Comparison of ENCODE assay signal across 19 cellular contexts in the genomic region with DNA sequence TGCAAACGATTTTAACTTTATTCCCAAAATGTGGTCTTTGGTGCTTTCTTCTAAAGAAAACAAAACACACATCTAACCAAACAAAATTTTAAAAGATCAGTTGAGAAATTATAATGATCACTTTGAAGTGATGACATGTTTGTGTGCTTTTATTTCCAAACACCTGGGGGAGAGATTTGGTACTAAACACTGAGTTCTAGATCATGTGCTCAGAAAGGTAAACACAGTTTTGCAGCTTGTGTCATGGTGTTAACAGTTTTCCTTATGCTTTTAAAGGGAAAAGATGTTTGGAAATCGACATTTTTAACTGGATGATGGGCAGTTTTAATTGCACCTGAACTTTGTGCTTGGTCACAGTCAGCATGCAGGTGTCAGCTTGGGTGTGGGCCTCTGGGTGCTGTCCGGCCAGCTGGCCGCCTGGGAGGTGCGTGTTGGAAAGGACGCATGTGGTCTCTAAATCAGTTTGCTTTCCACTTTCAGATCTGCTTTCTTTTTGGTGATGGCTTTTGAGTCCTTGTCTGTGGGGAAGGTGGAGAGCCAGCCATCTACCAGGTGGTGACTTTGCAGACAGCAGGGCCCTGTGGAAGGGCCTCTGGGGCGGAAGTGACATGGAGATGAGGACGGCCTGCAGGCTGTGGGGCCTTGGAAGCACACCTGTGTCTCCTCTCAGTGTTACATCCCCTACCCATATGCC. TPM values are rescaled to one million over a fixed set of nuclear protein-coding genes. Genes with fewer than 3 reads are reported as not detected.
DNase-seq lines count a peak whose midpoint lies in the region; ATAC-seq, FAIRE-seq and TF ChIP-seq lines count a peak whose summit lies in the region.
"Had no signal": no experiment of that assay in that cellular context is flagged by ENCODE, and none has a peak within 500 bp of the region (broad histone marks: within the 10 kb centered on the region; RNA-seq: fewer than 3 reads in every experiment).

No MANE protein-coding gene starts in this region.

- no peak overlapping the region for H2AFZ ChIP-seq in MM.1S (ENCODE audit: low read length)

- H3K27ac ChIP-seq in MM.1S (ENCODE audit: low read length) (peak overlapping the region; percentile 92), stomach (no peak overlapping the region), right cardiac atrium (ENCODE audit: low read length) (no peak overlapping the region)
- H3K27ac ChIP-seq: brain microvascular endothelial cell, esophagus squamous epithelium, SJCRH30 had no signal

- H3K9me2 ChIP-seq in MM.1S (replicated peaks; ENCODE audit: insufficient read depth, low read length): no peaks in the 10 kb centered on the region

- POLR2A ChIA-PET in activated CD4-positive, alpha-beta T cell treated with anti-CD3 and anti-CD28 coated beads, Interleukin-2, amount 10 ng/mL, durations not matched to agents 7 days and 5 days (lab: Charles Lee): no interaction called here

- H3K79me2 ChIP-seq in MM.1S (ENCODE audit: low read length): peaks cover 9% of the 10 kb centered on the region; the same call in 1 of the 2 replicates

- H3K4me1 ChIP-seq in MM.1S (ENCODE audit: low read length) (peaks cover 17% of the 10 kb centered on the region), stomach (peaks cover 0 to 4% (median 0%) of the 10 kb centered on the region in 4 donors), right cardiac atrium (ENCODE audit: control insufficient read depth, insufficient read depth, low read length) (peaks cover 3% of the 10 kb centered on the region)
- H3K4me1 ChIP-seq: SJCRH30 had no signal

- peaks cover 29% of the 10 kb centered on the region for H3K36me3 Mint-ChIP-seq in activated naive CD4-positive, alpha-beta T cell treated with anti-CD3 and anti-CD28 coated beads, Interleukin-2, amount 50 U/mL, for 24 hours
- H3K36me3 Mint-ChIP-seq in activated CD4-positive, alpha-beta T cell treated with anti-CD3 and anti-CD28 coated beads, Interleukin-2, amount 10 ng/mL, durations not matched to agents 7 days and 5 days (ENCODE audit: low read depth): peaks cover 87% of the 10 kb centered on the region
- H3K36me3 Mint-ChIP-seq in HFFc6 (ENCODE audit: low read depth): peaks cover 12% of the 10 kb centered on the region

- H3K4me1 Mint-ChIP-seq in activated naive CD4-positive, alpha-beta T cell treated with anti-CD3 and anti-CD28 coated beads, Interleukin-2, amount 50 U/mL, for 24 hours: peaks cover 79% of the 10 kb centered on the region
- peaks cover 57% of the 10 kb centered on the region for H3K4me1 Mint-ChIP-seq in activated CD4-positive, alpha-beta T cell treated with anti-CD3 and anti-CD28 coated beads, Interleukin-2, amount 10 ng/mL, durations not matched to agents 7 days and 5 days
- peaks cover 7% of the 10 kb centered on the region for H3K4me1 Mint-ChIP-seq in HFFc6 (ENCODE audit: low read depth)

- TF ChIP-seq CTCF in MM.1S (IDR thresholded peaks at IDR 0.05; ENCODE audit: low read length) (no peak), stomach (IDR thresholded peaks at IDR 0.05) (no peak), HFFc6 (IDR thresholded peaks at IDR 0.05) (no peak)

- no peaks in the 10 kb centered on the region for H4K20me1 ChIP-seq in MM.1S (ENCODE audit: insufficient read depth, low read length)

- DNase-seq in activated naive CD4-positive, alpha-beta T cell (lab: John Stamatoyannopoulos, UW): no peak
- DNase-seq in MM.1S (peak; percentile 81), stomach (peak; percentile 20), HFFc6 (no peak), right cardiac atrium (no peak)
- DNase-seq in activated CD4-positive, alpha-beta T cell treated with anti-CD3 and anti-CD28 coated beads, Interleukin-2, amount 10 ng/mL, durations not matched to agents 7 days and 5 days: no peak
- DNase-seq: brain microvascular endothelial cell, COR-L47, esophagus squamous epithelium, immature natural killer cell, NCI-H2081, NCI-H526, PC-3, retina, SJCRH30, T-helper 9 cell had no signal

- CTCF ChIA-PET in activated CD4-positive, alpha-beta T cell treated with anti-CD3 and anti-CD28 coated beads, Interleukin-2, amount 10 ng/mL, durations not matched to agents 7 days and 5 days (lab: Charles Lee): no interaction called here

- peak overlapping the region; percentile 74 for H3K27ac Mint-ChIP-seq in activated naive CD4-positive, alpha-beta T cell treated with anti-CD3 and anti-CD28 coated beads, Interleukin-2, amount 50 U/mL, for 24 hours
- H3K27ac Mint-ChIP-seq in activated CD4-positive, alpha-beta T cell treated with anti-CD3 and anti-CD28 coated beads, Interleukin-2, amount 10 ng/mL, durations not matched to agents 7 days and 5 days: no peak overlapping the region
- no peak overlapping the region for H3K27ac Mint-ChIP-seq in HFFc6

- H3K4me3 ChIP-seq in MM.1S (ENCODE audit: low read length) (peak overlapping the region; percentile 20; the same call in 1 of the 2 replicates), stomach (no peak overlapping the region), right cardiac atrium (ENCODE audit: low read length) (no peak overlapping the region)
- H3K4me3 ChIP-seq: esophagus squamous epithelium, SJCRH30 had no signal

- peak overlapping the region; percentile 38 for H3K4me2 ChIP-seq in MM.1S (ENCODE audit: low read depth, low read length)

- no peak overlapping the region for H3K4me3 Mint-ChIP-seq in activated naive CD4-positive, alpha-beta T cell treated with anti-CD3 and anti-CD28 coated beads, Interleukin-2, amount 50 U/mL, for 24 hours
- H3K4me3 Mint-ChIP-seq in activated CD4-positive, alpha-beta T cell treated with anti-CD3 and anti-CD28 coated beads, Interleukin-2, amount 10 ng/mL, durations not matched to agents 7 days and 5 days: no peak overlapping the region
- no peak overlapping the region for H3K4me3 Mint-ChIP-seq in HFFc6
- H3K4me3 Mint-ChIP-seq: neural crest cell had no signal

- no peak for TF ChIP-seq EP300 in stomach (IDR thresholded peaks at IDR 0.05)

- WGBS in stomach, 5 donors: 69 to 82% (median 79%) methylated on average over 8 of the region's 8 CpGs
- WGBS in right cardiac atrium: 86% methylated on average over 8 of the region's 8 CpGs

- H3F3A ChIP-seq in MM.1S (ENCODE audit: insufficient read depth, low read length): peaks cover 18% of the 10 kb centered on the region

- no peak for TF ChIP-seq POLR2A in stomach (IDR thresholded peaks at IDR 0.05)

- H3K9me3 ChIP-seq in MM.1S (replicated peaks; ENCODE audit: insufficient read depth, low read length) (no peaks in the 10 kb centered on the region), stomach (no peaks in the 10 kb centered on the region), right cardiac atrium (ENCODE audit: control insufficient read depth, low read length) (no peaks in the 10 kb centered on the region)
- H3K9me3 ChIP-seq: esophagus squamous epithelium, SJCRH30 had no signal

- ATAC-seq in right cardiac atrium: no peak
- ATAC-seq: PC-3 had no signal

- H3K9ac ChIP-seq in MM.1S (ENCODE audit: low read length): peak overlapping the region; percentile 48

- peaks cover 3% of the 10 kb centered on the region; the same call in 1 of the 2 replicates for H3K36me3 ChIP-seq in MM.1S (replicated peaks; ENCODE audit: insufficient read depth, low read length)
- H3K36me3 ChIP-seq in stomach: peaks cover 36 to 96% (median 92%) of the 10 kb centered on the region in 4 donors
- H3K36me3 ChIP-seq: SJCRH30 had no signal

- intact Hi-C loops in stomach (cut with DNase I; ENCODE audit: low total_unique reads): no loop called here
- intact Hi-C loops in right cardiac atrium (cut with DNase I): no loop called here

- no peaks in the 10 kb centered on the region for H3K9me3 Mint-ChIP-seq in activated naive CD4-positive, alpha-beta T cell treated with anti-CD3 and anti-CD28 coated beads, Interleukin-2, amount 50 U/mL, for 24 hours
- H3K9me3 Mint-ChIP-seq in activated CD4-positive, alpha-beta T cell treated with anti-CD3 and anti-CD28 coated beads, Interleukin-2, amount 10 ng/mL, durations not matched to agents 7 days and 5 days: no peaks in the 10 kb centered on the region
- no peaks in the 10 kb centered on the region for H3K9me3 Mint-ChIP-seq in HFFc6
- H3K9me3 Mint-ChIP-seq: immature natural killer cell, neural crest cell had no signal

- H3K27me3 Mint-ChIP-seq in activated naive CD4-positive, alpha-beta T cell treated with anti-CD3 and anti-CD28 coated beads, Interleukin-2, amount 50 U/mL, for 24 hours: no peaks in the 10 kb centered on the region
- H3K27me3 Mint-ChIP-seq in activated CD4-positive, alpha-beta T cell treated with anti-CD3 and anti-CD28 coated beads, Interleukin-2, amount 10 ng/mL, durations not matched to agents 7 days and 5 days: no peaks in the 10 kb centered on the region
- H3K27me3 Mint-ChIP-seq in HFFc6 (ENCODE audit: insufficient read depth): peaks cover 6% of the 10 kb centered on the region; the same call in 1 of the 2 replicates

- FAIRE-seq in endometrium (lab: Jason Lieb, UNC): peak; percentile 50

- H3K27me3 ChIP-seq in MM.1S (replicated peaks; ENCODE audit: insufficient read depth, low read length) (no peaks in the 10 kb centered on the region), stomach (no peaks in the 10 kb centered on the region), right cardiac atrium (ENCODE audit: control insufficient read depth, insufficient read depth) (no peaks in the 10 kb centered on the region)
- H3K27me3 ChIP-seq: brain microvascular endothelial cell, esophagus squamous epithelium, SJCRH30 had no signal

RNA-seq across cellular contexts. Expression of a gene that starts 59.2 kb away (rescaled TPM):
- total RNA-seq in stomach (100 to 1,000 TPM in 1 of 5 donors, 10 to 100 TPM in 4; 11.9 to 165 (median 18.0) TPM), right cardiac atrium (10 to 100 TPM; 29.0 to 35.6 (median 32.5) TPM)
- polyA plus RNA-seq in stomach (1 to 10 TPM; 5.3 to 5.7 (median 5.3) TPM), right cardiac atrium (9.7 TPM)
- total RNA-seq in activated CD4-positive, alpha-beta T cell treated with anti-CD3 and anti-CD28 coated beads, Interleukin-2, amount 10 ng/mL, durations not matched to agents 7 days and 5 days: 10 to 100 TPM; 31.9 to 35.0 TPM
- 10 to 100 TPM; 17.0 to 22.8 (median 18.8) TPM for total RNA-seq in HFFc6 (2021; fragmentation: NEBNext Ultra II Directional; extraction: Animal tissue kit (Norgen Biotek cat#: 25700))

Comparison
In these comparisons a context has a peak if more than half of its experiments do, and no peak if none do; other contexts are left out.
1. DNase-seq: peak in MM.1S (single experiment) and stomach (single experiment); none in activated naive CD4-positive, alpha-beta T cell (0 of 4), activated CD4-positive, alpha-beta T cell treated with anti-CD3 and anti-CD28 coated beads, Interleukin-2, amount 10 ng/mL, durations not matched to agents 7 days and 5 days (single experiment), HFFc6 (single experiment) and right cardiac atrium (0 of 3).